Comparison of ENCODE assay signal across 1 cellular context in genomic region chr2:19416083-19416482, GRCh38.
TF ChIP-seq lines count a peak whose summit lies in the region.

No MANE protein-coding gene starts in this region.

TF ChIP-seq in WTC11, 78 proteins besides CTCF, POLR2A, EP300 and RAD21 (continued from another document):
- TF ChIP-seq ZNF512 (CRISPR knock-in tag; IDR thresholded peaks at IDR 0.05; ENCODE audit: borderline replicate concordance): peak; percentile 89; the same call in 1 of the 2 replicates
